ENCODE assay signal across 1 cellular context in genomic region chr15:40080847-40081246, GRCh38.
TF ChIP-seq lines count a peak whose summit lies in the region.

No MANE protein-coding gene starts in this region.

TF ChIP-seq in K562, 482 proteins besides CTCF, POLR2A, EP300 and RAD21 (continued from another document and continues in another):
- peak; percentile 93 for TF ChIP-seq MITF (IDR thresholded peaks at IDR 0.05)
- no peak for TF ChIP-seq ID3 (CRISPR knock-in tag; IDR thresholded peaks at IDR 0.05)
- 0 out of 2 replicates have a peak, but pooled peaks have one; percentile 21 for TF ChIP-seq ID3 (tag; IDR thresholded peaks at IDR 0.05)
- no peak for TF ChIP-seq CHD4 (IDR thresholded peaks at IDR 0.05; ENCODE audit: insufficient read depth, insufficient replicate concordance, low read depth, low read length, poor library complexity, severe bottlenecking)
- TF ChIP-seq PRPF4 (IDR thresholded peaks at IDR 0.05; ENCODE audit: insufficient read depth, low read depth, low read length, poor library complexity, severe bottlenecking) = no peak
- no peak for TF ChIP-seq MCM7 (IDR thresholded peaks at IDR 0.05)
- TF ChIP-seq RBM25 (IDR thresholded peaks at IDR 0.05; ENCODE audit: low read depth, low read length, severe bottlenecking) = no peak
- 0 out of 2 replicates have a peak, but pooled peaks have one; percentile 54 for TF ChIP-seq NBN (IDR thresholded peaks at IDR 0.05; ENCODE audit: low read depth)
- TF ChIP-seq REST (CRISPR knock-in tag; IDR thresholded peaks at IDR 0.05; ENCODE audit: low read depth) = no peak
- peak; percentile 84 for TF ChIP-seq CBFA2T3 (IDR thresholded peaks at IDR 0.05)
- no peak for TF ChIP-seq ZNF384 (IDR thresholded peaks at IDR 0.05; ENCODE audit: low read depth, low read length)
- TF ChIP-seq KHSRP (IDR thresholded peaks at IDR 0.05) = no peak
- peak in 1 of 2 experiments; percentile 25; a peak in 1 of 4 replicates for TF ChIP-seq TBL1XR1 (IDR thresholded peaks at IDR 0.05; ENCODE audit: low read length in 2 of 2)
- TF ChIP-seq DACH1 (IDR thresholded peaks at IDR 0.05; ENCODE audit: partially characterized antibody) = peak; percentile 23
- TF ChIP-seq ZNF75A (CRISPR knock-in tag; IDR thresholded peaks at IDR 0.05) = no peak
- no peak for TF ChIP-seq ZBTB26 (CRISPR knock-in tag; IDR thresholded peaks at IDR 0.05)
- TF ChIP-seq ZNF197 (CRISPR knock-in tag; IDR thresholded peaks at IDR 0.05; ENCODE audit: low read depth) = 0 out of 2 replicates have a peak, but pooled peaks have one; percentile 52
- TF ChIP-seq RAD51 (IDR thresholded peaks at IDR 0.05; ENCODE audit: borderline replicate concordance, low read depth) = peak; percentile 40; the same call in 1 of the 2 replicates
- TF ChIP-seq MEF2A (IDR thresholded peaks at IDR 0.05; ENCODE audit: control insufficient read depth, low read depth, low read length) = no peak
- TF ChIP-seq GATAD2A (IDR thresholded peaks at IDR 0.05) = peak; percentile 91
- TF ChIP-seq KDM1A (IDR thresholded peaks at IDR 0.05) = peak in 1 of 2 experiments; percentile 55; a peak in 1 of 4 replicates
- TF ChIP-seq BRCA1 (IDR thresholded peaks at IDR 0.05) = no peak
- TF ChIP-seq BRCA1 (CRISPR knock-in tag; IDR thresholded peaks at IDR 0.05) = no peak
- no peak for TF ChIP-seq ZNF57 (CRISPR knock-in tag; IDR thresholded peaks at IDR 0.05)
- no peak for TF ChIP-seq ZNF324 (CRISPR knock-in tag; IDR thresholded peaks at IDR 0.05)
- TF ChIP-seq ZFPM2 (CRISPR knock-in tag; IDR thresholded peaks at IDR 0.05) = no peak
- TF ChIP-seq POLR2G (IDR thresholded peaks at IDR 0.05; ENCODE audit: low read depth, low read length) = no peak
- 0 out of 2 replicates have a peak, but pooled peaks have one; percentile 10 for TF ChIP-seq ZNF449 (CRISPR knock-in tag; IDR thresholded peaks at IDR 0.05)
- no peak for TF ChIP-seq POLR2AphosphoS5 (IDR thresholded peaks at IDR 0.05; ENCODE audit: control insufficient read depth, insufficient read depth, low read depth, low read length)
- TF ChIP-seq HMBOX1 (IDR thresholded peaks at IDR 0.05) = peak; percentile 58; the same call in 1 of the 2 replicates
- peak; percentile 72; the same call in 1 of the 2 replicates for TF ChIP-seq CUX1 (CRISPR knock-in tag; IDR thresholded peaks at IDR 0.05)
- TF ChIP-seq TAF15 (IDR thresholded peaks at IDR 0.05; ENCODE audit: low read depth, low read length) = no peak
- peak; percentile 34; the same call in 1 of the 2 replicates for TF ChIP-seq NFIC (IDR thresholded peaks at IDR 0.05)
- TF ChIP-seq CSDE1 (IDR thresholded peaks at IDR 0.05) = no peak
- no peak for TF ChIP-seq FUS (optimal IDR thresholded peaks at IDR 0.05; ENCODE audit: low read depth, low read length)
- no peak for TF ChIP-seq ZNF146 (CRISPR knock-in tag; IDR thresholded peaks at IDR 0.05; ENCODE audit: unreplicated experiment)
- TF ChIP-seq ZNF212 (CRISPR knock-in tag; IDR thresholded peaks at IDR 0.05) = no peak
- TF ChIP-seq TRIM24 (IDR thresholded peaks at IDR 0.05) = no peak; a peak in 1 of 4 replicates
- no peak for TF ChIP-seq HOMEZ (CRISPR knock-in tag; IDR thresholded peaks at IDR 0.05)
- no peak for TF ChIP-seq ZNF263 (CRISPR knock-in tag; IDR thresholded peaks at IDR 0.05; ENCODE audit: borderline replicate concordance)
- no peak for TF ChIP-seq SMC3 (conservative IDR thresholded peaks at IDR 0.05; ENCODE audit: insufficient read depth, low read depth, low read length)
- no peak for TF ChIP-seq GTF3C2 (IDR thresholded peaks at IDR 0.05; ENCODE audit: borderline replicate concordance, extremely low read depth, insufficient read length)
- no peak for TF ChIP-seq ZNF445 (CRISPR knock-in tag; IDR thresholded peaks at IDR 0.05; ENCODE audit: low read depth)
- no peak for TF ChIP-seq ELF2 (CRISPR knock-in tag; IDR thresholded peaks at IDR 0.05)
- TF ChIP-seq TBP (optimal IDR thresholded peaks at IDR 0.05; ENCODE audit: low read depth, low read length) = peak; percentile 7
- no peak for TF ChIP-seq SIN3A (IDR thresholded peaks at IDR 0.05; ENCODE audit: borderline replicate concordance in 2 of 2, control insufficient read depth in 1 of 2, low read depth in 2 of 2, low read length in 2 of 2)
- TF ChIP-seq MYBL2 (IDR thresholded peaks at IDR 0.05; ENCODE audit: low read depth) = no peak
- no peak for TF ChIP-seq MYBL2 (CRISPR knock-in tag; IDR thresholded peaks at IDR 0.05; ENCODE audit: borderline replicate concordance)
